Comparison of ENCODE assay signal across 8 cellular contexts in genomic region chr10:52314822-52315552, GRCh38. TPM values are rescaled to one million over a fixed set of nuclear protein-coding genes. Genes with fewer than 3 reads are reported as not detected.
DNase-seq lines count a peak whose midpoint lies in the region; ATAC-seq and TF ChIP-seq lines count a peak whose summit lies in the region.

No MANE protein-coding gene starts in this region.

- intact Hi-C loops in naive thymus-derived CD4-positive, alpha-beta T cell (cut with micrococcal nuclease): no loop called here

- peak overlapping the region; percentile 45 to 93 (median 82) for H3K4me3 Mint-ChIP-seq in IgD-negative memory B cell
- H3K4me3 Mint-ChIP-seq in naive thymus-derived CD4-positive, alpha-beta T cell: peak overlapping the region in 3 of 10 donors; percentile 17 to 56 (median 41)

- no peaks in the 10 kb centered on the region for H3K9me3 Mint-ChIP-seq in IgD-negative memory B cell
- H3K9me3 Mint-ChIP-seq in naive thymus-derived CD4-positive, alpha-beta T cell: peaks cover 0 to 9% (median 3%) of the 10 kb centered on the region in 11 donors

- no peaks in the 10 kb centered on the region for H3K4me1 ChIP-seq in naive thymus-derived CD4-positive, alpha-beta T cell (ENCODE audit: control insufficient read depth in 2 of 2, insufficient read depth in 2 of 2, low read length in 2 of 2)

- DNase-seq in AG08396 (ENCODE audit: low spot score) (peak; percentile 37), epithelial cell of esophagus (ENCODE audit: low read depth) (peak; percentile 47), CD1c-positive myeloid dendritic cell (ENCODE audit: extremely low spot score) (no peak), G401 (ENCODE audit: low spot score) (no peak)
- DNase-seq in naive thymus-derived CD4-positive, alpha-beta T cell: peak in 1 of 9 donors; percentile 19
- no peak for DNase-seq in activated CD8-positive, alpha-beta memory T cell treated with anti-CD3 and anti-CD28 coated beads for 24 hours
- DNase-seq in stimulated activated naive CD4-positive, alpha-beta T cell treated with Interleukin-2 at 50 U/mL for 16 hours (lab: John Stamatoyannopoulos, UW): no peak

- peaks cover 37% of the 10 kb centered on the region for H3K27me3 Mint-ChIP-seq in IgD-negative memory B cell
- H3K27me3 Mint-ChIP-seq in naive thymus-derived CD4-positive, alpha-beta T cell: peaks cover 52 to 65% (median 61%) of the 10 kb centered on the region in 5 donors

- POLR2A ChIA-PET in naive thymus-derived CD4-positive, alpha-beta T cell (lab: Charles Lee): no interaction called here

- no peak overlapping the region for H3K27ac ChIP-seq in naive thymus-derived CD4-positive, alpha-beta T cell (ENCODE audit: low read depth, low read length)

- peak; percentile 10 for ATAC-seq in naive thymus-derived CD4-positive, alpha-beta T cell

- peaks cover 0 to 3% of the 10 kb centered on the region in 2 donors for H3K27me3 ChIP-seq in naive thymus-derived CD4-positive, alpha-beta T cell (ENCODE audit: control insufficient read depth in 2 of 2, insufficient read depth in 2 of 2, low read length in 2 of 2)

- no peak for TF ChIP-seq CTCF in epithelial cell of esophagus (IDR thresholded peaks at IDR 0.05; ENCODE audit: insufficient read depth, low read depth, low read length, missing control alignments)

- H3K36me3 ChIP-seq in naive thymus-derived CD4-positive, alpha-beta T cell (ENCODE audit: control insufficient read depth in 2 of 3, insufficient read depth in 3 of 3, low read length in 3 of 3): no peaks in the 10 kb centered on the region

- H3K27ac Mint-ChIP-seq in IgD-negative memory B cell: peak overlapping the region in 1 of 3 donors; percentile 37
- no peak overlapping the region for H3K27ac Mint-ChIP-seq in naive thymus-derived CD4-positive, alpha-beta T cell

- peak overlapping the region; percentile 72 for H3K4me3 ChIP-seq in epithelial cell of esophagus (ENCODE audit: low read length)
- no peak overlapping the region for H3K4me3 ChIP-seq in naive thymus-derived CD4-positive, alpha-beta T cell (ENCODE audit: low read length)

- CTCF ChIA-PET in naive thymus-derived CD4-positive, alpha-beta T cell (lab: Charles Lee): no interaction called here

- H3K4me1 Mint-ChIP-seq in IgD-negative memory B cell: peaks cover 4 to 10% (median 9%) of the 10 kb centered on the region in 3 donors
- H3K4me1 Mint-ChIP-seq in naive thymus-derived CD4-positive, alpha-beta T cell: peaks cover 6 to 16% (median 13%) of the 10 kb centered on the region in 7 donors

- no peaks in the 10 kb centered on the region for H3K36me3 Mint-ChIP-seq in IgD-negative memory B cell
- H3K36me3 Mint-ChIP-seq in naive thymus-derived CD4-positive, alpha-beta T cell: peaks cover 0 to 6% (median 0%) of the 10 kb centered on the region in 5 donors

- H3K9me3 ChIP-seq in naive thymus-derived CD4-positive, alpha-beta T cell (ENCODE audit: control insufficient read depth in 2 of 3, low read length in 3 of 3): no peaks in the 10 kb centered on the region

- in situ Hi-C loops in G401 (cut with HindIII; ENCODE audit: low sequenced_read_pairs): no loop called here

RNA-seq across cellular contexts. Expression of gene DKK1, which starts 0.9 kb away (rescaled TPM):
- polyA plus RNA-seq in IgD-negative memory B cell: not detected
- not detected for total RNA-seq in naive thymus-derived CD4-positive, alpha-beta T cell
- polyA plus RNA-seq in naive thymus-derived CD4-positive, alpha-beta T cell: not detected
- 932 and 934 TPM in 2 replicates for total RNA-seq in G401 (2014; rRNA removed; shearing (Covaris generic))

Comparison
In these comparisons a context has a peak if more than half of its experiments do, and no peak if none do; other contexts are left out.
1. DNase-seq: peak in AG08396 (single experiment) and epithelial cell of esophagus (single experiment); none in activated CD8-positive, alpha-beta memory T cell treated with anti-CD3 and anti-CD28 coated beads for 24 hours (single experiment), CD1c-positive myeloid dendritic cell (single experiment), stimulated activated naive CD4-positive, alpha-beta T cell treated with Interleukin-2 at 50 U/mL for 16 hours (single experiment) and G401 (single experiment).
2. RNA of gene DKK1, which starts 0.9 kb away (total RNA-seq): 932 to 934 TPM in G401; not detected in naive thymus-derived CD4-positive, alpha-beta T cell; every median in the first group is over 100 times any median in the second.